ENCODE assay signal across 14 cellular contexts in the genomic region with DNA sequence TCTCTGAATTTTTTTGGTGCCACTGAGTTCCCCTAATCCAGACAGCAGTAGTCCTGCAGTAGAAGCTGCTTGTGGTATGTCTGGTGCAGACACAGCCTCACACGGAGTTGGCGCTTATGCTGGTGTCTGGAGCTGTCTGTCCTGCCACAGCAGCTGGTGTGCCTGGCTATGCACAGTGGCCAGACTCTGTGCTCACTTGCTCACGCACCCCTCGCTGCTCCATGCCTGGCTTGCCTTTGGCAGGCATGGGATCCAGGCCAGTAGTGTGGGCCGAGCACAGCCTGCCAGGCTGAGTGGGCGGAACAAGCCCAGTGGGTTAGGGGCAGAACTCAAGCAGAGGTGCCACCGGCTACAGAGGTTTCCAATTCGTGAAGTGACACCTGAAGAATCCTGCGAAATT.
A peak's percentile ranks its signal among the peaks of the same experiment; 100 is the strongest.
DNase-seq lines count a peak whose midpoint lies in the region; ATAC-seq and TF ChIP-seq lines count a peak whose summit lies in the region.
"Had no signal": no experiment of that assay in that cellular context is flagged by ENCODE, and none has a peak within 500 bp of the region (broad histone marks: within the 10 kb centered on the region; RNA-seq: fewer than 3 reads in every experiment).

No MANE protein-coding gene starts in this region.

- H4K5ac ChIP-seq in H9 (ENCODE audit: insufficient read length, low read depth, low read length) = peak overlapping the region; percentile 72

- H3K27ac ChIP-seq in right atrium auricular region (no peak overlapping the region), H9 (ENCODE audit: insufficient read length, low read depth, low read length) (no peak overlapping the region), mesenchymal stem cell (ENCODE audit: low read length, poor library complexity, severe bottlenecking) (no peak overlapping the region), spleen (no peak overlapping the region)
- H3K27ac ChIP-seq: BLaER1 treated with 17β-estradiol and CSF1 and Interleukin-3, amounts not matched to agents 10 nM and 100 nM had no signal

- no peaks in the 10 kb centered on the region for H3K27me3 ChIP-seq in right atrium auricular region
- H3K27me3 ChIP-seq in H9 (ENCODE audit: insufficient read depth, low read length) = no peaks in the 10 kb centered on the region
- H3K27me3 ChIP-seq in mesenchymal stem cell (ENCODE audit: control insufficient read depth in 1 of 2, insufficient read depth in 1 of 2, low read length in 2 of 2) = no peaks in the 10 kb centered on the region
- H3K27me3 ChIP-seq in spleen (replicated peaks in 1 of 7) = no peaks in the 10 kb centered on the region
- H3K27me3 ChIP-seq: BLaER1 treated with 17β-estradiol and CSF1 and Interleukin-3, amounts not matched to agents 10 nM and 100 nM had no signal

- H2AFZ ChIP-seq in H9 (ENCODE audit: low read length) (no peak overlapping the region), mesenchymal stem cell (ENCODE audit: low read depth, low read length) (no peak overlapping the region)

- H2BK5ac ChIP-seq in H9 (ENCODE audit: insufficient read length, low read length) (peak overlapping the region; percentile 64), mesenchymal stem cell (ENCODE audit: low read depth, low read length, poor library complexity, severe bottlenecking) (no peak overlapping the region)

- H2BK12ac ChIP-seq in H9 (ENCODE audit: insufficient read length, low read depth, low read length) = no peak overlapping the region
- peak overlapping the region in 1 of 2 experiments; percentile 9 for H2BK12ac ChIP-seq in mesenchymal stem cell (ENCODE audit: low read length in 2 of 2)

- H3K14ac ChIP-seq in H9 (ENCODE audit: insufficient read depth, low read length) (peak overlapping the region; percentile 36; the same call in 1 of the 2 replicates), mesenchymal stem cell (ENCODE audit: low read length in 2 of 2) (no peak overlapping the region)

- H3K56ac ChIP-seq in H9 (ENCODE audit: insufficient read length, low read depth, low read length) = no peak overlapping the region

- peak overlapping the region; percentile 55 for H4K8ac ChIP-seq in H9 (replicated peaks; ENCODE audit: insufficient read length, low read depth, low read length)
- H4K8ac ChIP-seq in mesenchymal stem cell (ENCODE audit: low read length) = no peak overlapping the region

- CTCF ChIA-PET in T-cell (lab: Charles Lee) = no interaction called here

- H3K4me1 ChIP-seq in right atrium auricular region (no peaks in the 10 kb centered on the region), H9 (ENCODE audit: insufficient read depth, low read length) (no peaks in the 10 kb centered on the region), mesenchymal stem cell (ENCODE audit: control insufficient read depth, insufficient read depth, low read depth, low read length) (no peaks in the 10 kb centered on the region), spleen (no peaks in the 10 kb centered on the region)

- H3K27ac Mint-ChIP-seq in H9 (no peak overlapping the region), T-cell (no peak overlapping the region)
- H3K27ac Mint-ChIP-seq: CD4-positive, CD25-positive, alpha-beta regulatory T cell had no signal

- H4K91ac ChIP-seq in H9 (ENCODE audit: insufficient read length, low read depth, low read length) (no peak overlapping the region), mesenchymal stem cell (ENCODE audit: low read length) (no peak overlapping the region)

- no peaks in the 10 kb centered on the region for H3K79me2 ChIP-seq in H9 (ENCODE audit: insufficient read depth, low read length)

- H3K4ac ChIP-seq in H9 (ENCODE audit: low read depth, low read length) = no peak overlapping the region
- H3K4ac ChIP-seq in mesenchymal stem cell (ENCODE audit: low read depth in 1 of 2, low read length in 2 of 2) = no peak overlapping the region

- H3K9ac ChIP-seq in H9 (ENCODE audit: extremely low read depth, insufficient read length, low read length) (no peak overlapping the region), mesenchymal stem cell (ENCODE audit: low read length) (no peak overlapping the region)
- H3K9ac ChIP-seq: BLaER1 treated with 17β-estradiol and CSF1 and Interleukin-3, amounts not matched to agents 10 nM and 100 nM had no signal

- H3K4me2 ChIP-seq in H9 (ENCODE audit: insufficient read depth, insufficient read length, low read length) = no peak overlapping the region
- H3K4me2 ChIP-seq in mesenchymal stem cell (ENCODE audit: low read length, poor library complexity, severe bottlenecking) = no peak overlapping the region
- H3K4me2 ChIP-seq: BLaER1 treated with 17β-estradiol and CSF1 and Interleukin-3, amounts not matched to agents 10 nM and 100 nM had no signal

- H2AK5ac ChIP-seq in H9 (ENCODE audit: insufficient read length, low read length) (no peak overlapping the region), mesenchymal stem cell (ENCODE audit: low read length, severe bottlenecking) (no peak overlapping the region)

- ATAC-seq in Right ventricle myocardium inferior (no peak), T-cell (replicated peaks in 1 of 4) (no peak)

- POLR2A ChIA-PET in T-cell (lab: Charles Lee) = no interaction called here

- no peaks in the 10 kb centered on the region for H3K36me3 ChIP-seq in right atrium auricular region
- H3K36me3 ChIP-seq in mesenchymal stem cell (ENCODE audit: control insufficient read depth in 1 of 2, insufficient read depth in 2 of 2, low read depth in 1 of 2, low read length in 2 of 2) = no peaks in the 10 kb centered on the region
- H3K36me3 ChIP-seq in spleen = no peaks in the 10 kb centered on the region
- H3K36me3 ChIP-seq: BLaER1 treated with 17β-estradiol and CSF1 and Interleukin-3, amounts not matched to agents 10 nM and 100 nM had no signal

- H2BK120ac ChIP-seq in H9 (ENCODE audit: low read depth, low read length, poor library complexity, severe bottlenecking) (no peak overlapping the region), mesenchymal stem cell (ENCODE audit: low read depth, low read length) (no peak overlapping the region)

- H3K9me3 Mint-ChIP-seq in H9 (no peaks in the 10 kb centered on the region), T-cell (peaks cover 5 to 13% (median 12%) of the 10 kb centered on the region in 3 donors)

- H3K36me3 Mint-ChIP-seq in H9 (ENCODE audit: insufficient read depth in 1 of 3, low read depth in 3 of 3) (no peaks in the 10 kb centered on the region), T-cell (no peaks in the 10 kb centered on the region)
- H3K36me3 Mint-ChIP-seq: CD4-positive, CD25-positive, alpha-beta regulatory T cell had no signal

- intact Hi-C loops in Right ventricle myocardium inferior (cut with DNase I) = no loop called here
- intact Hi-C loops in spleen (cut with DNase I; ENCODE audit: low total_unique reads) = no loop called here

- TF ChIP-seq CTCF in right atrium auricular region (IDR thresholded peaks at IDR 0.05) (no peak), H9 (conservative IDR thresholded peaks at IDR 0.05) (no peak), spleen (IDR thresholded peaks at IDR 0.05 in 8 of 11, conservative IDR thresholded peaks at IDR 0.05 in 3 of 11) (no peak)

- no peak overlapping the region; the same call in 1 of the 2 replicates for H2BK15ac ChIP-seq in H9 (ENCODE audit: low read depth, low read length)
- peak overlapping the region; percentile 70 for H2BK15ac ChIP-seq in mesenchymal stem cell (ENCODE audit: low read depth, poor library complexity, severe bottlenecking)

- H3K4me3 Mint-ChIP-seq in H9 (no peak overlapping the region), T-cell (no peak overlapping the region)
- H3K4me3 Mint-ChIP-seq: CD4-positive, CD25-positive, alpha-beta regulatory T cell had no signal

- no peak overlapping the region for H3T11ph ChIP-seq in H9 (ENCODE audit: low read length)

- no peak for TF ChIP-seq POLR2A in spleen (IDR thresholded peaks at IDR 0.05)

- H3K79me1 ChIP-seq in H9 (ENCODE audit: insufficient read depth, low read depth, low read length, poor library complexity, severe bottlenecking) = no peaks in the 10 kb centered on the region
- H3K79me1 ChIP-seq in mesenchymal stem cell (replicated peaks; ENCODE audit: low read length, poor library complexity, severe bottlenecking) = no peaks in the 10 kb centered on the region

- H3K4me1 Mint-ChIP-seq in H9 = no peaks in the 10 kb centered on the region
- no peaks in the 10 kb centered on the region for H3K4me1 Mint-ChIP-seq in T-cell
- H3K4me1 Mint-ChIP-seq: CD4-positive, CD25-positive, alpha-beta regulatory T cell had no signal

- H3K27me3 Mint-ChIP-seq in H9 (ENCODE audit: low read depth) (no peaks in the 10 kb centered on the region), T-cell (no peaks in the 10 kb centered on the region)
- H3K27me3 Mint-ChIP-seq: CD4-positive, CD25-positive, alpha-beta regulatory T cell had no signal

- no CpG with 5 or more reads among the region's 9 CpGs for WGBS in H9 (ENCODE audit: extremely low coverage, insufficient read length, low lambda C conversion rate)
- WGBS in mesenchymal stem cell = 92% methylated on average over 6 of the region's 9 CpGs
- 88 to 92% (median 90%) methylated on average over 7 to 9 of the region's 9 CpGs for WGBS in spleen, 5 donors

- no peaks in the 10 kb centered on the region for H3K23me2 ChIP-seq in H9 (ENCODE audit: insufficient read length, low read depth, low read length, poor library complexity, severe bottlenecking)

- H3K23ac ChIP-seq in H9 (ENCODE audit: insufficient read length, low read depth, low read length) = no peak overlapping the region
- H3K23ac ChIP-seq in mesenchymal stem cell (ENCODE audit: low read length in 2 of 2) = no peak overlapping the region

- no peak overlapping the region for H2BK20ac ChIP-seq in H9 (ENCODE audit: low read depth, low read length, poor library complexity, severe bottlenecking)

- H4K20me1 ChIP-seq in H9 (ENCODE audit: control insufficient read depth, insufficient read depth, insufficient read length) = no peaks in the 10 kb centered on the region
- H4K20me1 ChIP-seq: BLaER1 treated with 17β-estradiol and CSF1 and Interleukin-3, amounts not matched to agents 10 nM and 100 nM had no signal

- DNase-seq in Right ventricle myocardium inferior (ENCODE audit: missing footprints) = peak; percentile 21
- DNase-seq in right atrium auricular region (ENCODE audit: low spot score) = no peak
- no peak for DNase-seq in H9
- DNase-seq in mesenchymal stem cell = no peak
- DNase-seq in spleen = peak; percentile 59
- DNase-seq in T-cell = no peak
- DNase-seq in effector CD4-positive, alpha-beta T cell = no peak
- DNase-seq: 8988T; AML-193; CD4-positive, CD25-positive, alpha-beta regulatory T cell; DMS53; GF-D8; H7 had no signal

- H3K18ac ChIP-seq in H9 (ENCODE audit: insufficient read length, low read depth, low read length) (peak overlapping the region; percentile 64), mesenchymal stem cell (ENCODE audit: low read depth in 1 of 2, low read length in 2 of 2) (no peak overlapping the region)

- H3K9me3 ChIP-seq in right atrium auricular region = no peaks in the 10 kb centered on the region
- H3K9me3 ChIP-seq in H9 (ENCODE audit: control insufficient read depth, low read depth, low read length) = no peaks in the 10 kb centered on the region
- H3K9me3 ChIP-seq in mesenchymal stem cell (ENCODE audit: control insufficient read depth, low read length) = no peaks in the 10 kb centered on the region
- peaks cover 0 to 15% (median 0%) of the 10 kb centered on the region in 8 donors for H3K9me3 ChIP-seq in spleen
- H3K9me3 ChIP-seq: BLaER1 treated with 17β-estradiol and CSF1 and Interleukin-3, amounts not matched to agents 10 nM and 100 nM had no signal

- no peak overlapping the region for H3K4me3 ChIP-seq in right atrium auricular region
- H3K4me3 ChIP-seq in mesenchymal stem cell (ENCODE audit: insufficient read depth in 1 of 2, low read depth in 1 of 2, low read length in 2 of 2) = no peak overlapping the region
- H3K4me3 ChIP-seq in spleen = no peak overlapping the region
- H3K4me3 ChIP-seq: BLaER1 treated with 17β-estradiol and CSF1 and Interleukin-3, amounts not matched to agents 10 nM and 100 nM had no signal

Comparison
In these comparisons a context has a peak if more than half of its experiments do, and no peak if none do; other contexts are left out.
1. DNase-seq: peak in Right ventricle myocardium inferior (single experiment) and spleen (single experiment); none in right atrium auricular region (single experiment), H9 (single experiment), mesenchymal stem cell (single experiment), T-cell (0 of 34) and effector CD4-positive, alpha-beta T cell (single experiment).